Comparison of ENCODE assay signal across 20 cellular contexts in genomic region chr11:108193725-108194124, GRCh38. TPM values are rescaled to one million over a fixed set of nuclear protein-coding genes. Genes with fewer than 3 reads are reported as not detected.
DNase-seq lines count a peak whose midpoint lies in the region; ATAC-seq, FAIRE-seq and TF ChIP-seq lines count a peak whose summit lies in the region.
"Had no signal": no experiment of that assay in that cellular context is flagged by ENCODE, and none has a peak within 500 bp of the region (broad histone marks: within the 10 kb centered on the region; RNA-seq: fewer than 3 reads in every experiment).

No MANE protein-coding gene starts in this region.

- POLR2A ChIA-PET in activated CD8-positive, alpha-beta T cell treated with anti-CD3 and anti-CD28 coated beads, Interleukin-2, amount 10 ng/mL, durations not matched to agents 7 days and 5 days (lab: Charles Lee): no interaction called here
- POLR2A ChIA-PET in activated CD8-positive, alpha-beta T cell treated with anti-CD3 and anti-CD28 coated beads for 36 hours (lab: Charles Lee): interaction anchor here (1.0 kb wide), 1 partner anchor 14 kb away, joined by 3 read pairs; no protein-coding TSS in a partner anchor
- POLR2A ChIA-PET in A549 (lab: Yijun Ruan, JAX): no interaction called here
- POLR2A ChIA-PET in IMR-90 (lab: Charles Lee; ENCODE audit: unreplicated experiment): no interaction called here

- H2BK15ac ChIP-seq in IMR-90 (ENCODE audit: low read depth, low read length): no peak overlapping the region

- dilution Hi-C loops in IMR-90 (cut with HindIII; ENCODE audit: low sequenced_read_pairs, unreplicated experiment): no loop called here

- H3K56ac ChIP-seq in IMR-90 (ENCODE audit: extremely low read depth, insufficient read depth, low read length): no peak overlapping the region

- no peak overlapping the region for H4K91ac ChIP-seq in IMR-90 (ENCODE audit: insufficient read depth, low read depth, low read length)

- no peak overlapping the region for H3K4ac ChIP-seq in IMR-90 (ENCODE audit: low read depth, low read length)

- H4K5ac ChIP-seq in IMR-90 (ENCODE audit: low read depth, low read length): no peak overlapping the region

- peaks cover 11% of the 10 kb centered on the region for H3K4me1 Mint-ChIP-seq in activated CD8-positive, alpha-beta T cell treated with anti-CD3 and anti-CD28 coated beads, Interleukin-2, amount 10 ng/mL, durations not matched to agents 7 days and 5 days (ENCODE audit: low read depth)
- H3K4me1 Mint-ChIP-seq in activated CD8-positive, alpha-beta T cell treated with anti-CD3 and anti-CD28 coated beads for 36 hours (ENCODE audit: low read depth): peaks cover 33% of the 10 kb centered on the region
- peaks cover 2% of the 10 kb centered on the region for H3K4me1 Mint-ChIP-seq in CD14-positive monocyte
- H3K4me1 Mint-ChIP-seq: H9 had no signal

- H3K9me3 ChIP-seq in A549: no peaks in the 10 kb centered on the region
- no peaks in the 10 kb centered on the region for H3K9me3 ChIP-seq in IMR-90 (ENCODE audit: control insufficient read depth, insufficient read depth, low read length)
- H3K9me3 ChIP-seq in small intestine (ENCODE audit: control insufficient read depth, low read depth): no peaks in the 10 kb centered on the region
- H3K9me3 ChIP-seq: BLaER1 had no signal

- ATAC-seq in activated CD8-positive, alpha-beta T cell treated with anti-CD3 and anti-CD28 coated beads, Interleukin-2, amount 10 ng/mL, durations not matched to agents 7 days and 5 days: no peak
- no peak for ATAC-seq in activated CD8-positive, alpha-beta T cell treated with anti-CD3 and anti-CD28 coated beads for 36 hours
- no peak for ATAC-seq in A549
- no peak for ATAC-seq in IMR-90 (ENCODE audit: low read depth)
- ATAC-seq in GM18505 (IDR thresholded peaks at IDR 0.05; ENCODE audit: unreplicated experiment): no peak

- TF ChIP-seq POLR2A in A549 (IDR thresholded peaks at IDR 0.05; ENCODE audit: low read length) (no peak), IMR-90 (IDR thresholded peaks at IDR 0.05; ENCODE audit: low read depth, low read length) (no peak), GM18505 (IDR thresholded peaks at IDR 0.05; ENCODE audit: borderline replicate concordance, extremely low read depth, insufficient read depth, insufficient read length) (no peak)

- H3K18ac ChIP-seq in IMR-90 (ENCODE audit: low read depth, low read length): no peak overlapping the region

- DNase-seq in activated CD8-positive, alpha-beta T cell treated with anti-CD3 and anti-CD28 coated beads, Interleukin-2, amount 10 ng/mL, durations not matched to agents 7 days and 5 days: no peak
- no peak for DNase-seq in activated CD8-positive, alpha-beta T cell treated with anti-CD3 and anti-CD28 coated beads for 36 hours
- DNase-seq in A549 (ENCODE audit: low read depth in 1 of 2, low spot score in 1 of 2): no peak
- no peak for DNase-seq in IMR-90
- no peak for DNase-seq in small intestine
- no peak for DNase-seq in CD14-positive monocyte (ENCODE audit: low spot score)
- DNase-seq: CD8-positive, alpha-beta memory T cell; COR-L47; DMS 273 treated with DMSO at 0.1 percent for 48 hours; DMS53; DND-41; EL; H9 had no signal

- H2AK9ac ChIP-seq in IMR-90 (replicated peaks; ENCODE audit: low read depth, low read length, poor library complexity): no peak overlapping the region

- H3K27me3 ChIP-seq in IMR-90 (ENCODE audit: control insufficient read depth, insufficient read depth, low read length): no peaks in the 10 kb centered on the region
- H3K27me3 ChIP-seq in small intestine (ENCODE audit: control insufficient read depth in 2 of 2, insufficient read depth in 2 of 2, low read length in 2 of 2): no peaks in the 10 kb centered on the region
- H3K27me3 ChIP-seq: BLaER1 had no signal

- no peak for TF ChIP-seq CTCF in activated CD8-positive, alpha-beta T cell treated with anti-CD3 and anti-CD28 coated beads for 36 hours (IDR thresholded peaks at IDR 0.05)
- no peak for TF ChIP-seq CTCF in A549 (IDR thresholded peaks at IDR 0.05)
- no peak for TF ChIP-seq CTCF in IMR-90 (conservative IDR thresholded peaks at IDR 0.05; ENCODE audit: low read depth, low read length)
- TF ChIP-seq CTCF in CD14-positive monocyte (IDR thresholded peaks at IDR 0.05): no peak

- peak overlapping the region; percentile 28 for H3K27ac Mint-ChIP-seq in activated CD8-positive, alpha-beta T cell treated with anti-CD3 and anti-CD28 coated beads, Interleukin-2, amount 10 ng/mL, durations not matched to agents 7 days and 5 days
- no peak overlapping the region for H3K27ac Mint-ChIP-seq in activated CD8-positive, alpha-beta T cell treated with anti-CD3 and anti-CD28 coated beads for 36 hours
- peak overlapping the region in 2 of 7 donors; percentile 21 to 58 for H3K27ac Mint-ChIP-seq in CD14-positive monocyte

- H2AK5ac ChIP-seq in IMR-90 (ENCODE audit: low read depth, low read length): no peak overlapping the region

- H3K36me3 ChIP-seq in IMR-90 (ENCODE audit: control insufficient read depth, insufficient read depth, low read length) (peaks cover 12% of the 10 kb centered on the region), small intestine (ENCODE audit: control insufficient read depth in 2 of 2, insufficient read depth in 2 of 2, low read length in 2 of 2) (peaks cover 5% of the 10 kb centered on the region in 2 donors)

- no peaks in the 10 kb centered on the region for H3K27me3 Mint-ChIP-seq in activated CD8-positive, alpha-beta T cell treated with anti-CD3 and anti-CD28 coated beads, Interleukin-2, amount 10 ng/mL, durations not matched to agents 7 days and 5 days (ENCODE audit: low read depth)
- no peaks in the 10 kb centered on the region for H3K27me3 Mint-ChIP-seq in activated CD8-positive, alpha-beta T cell treated with anti-CD3 and anti-CD28 coated beads for 36 hours
- no peaks in the 10 kb centered on the region for H3K27me3 Mint-ChIP-seq in CD14-positive monocyte (ENCODE audit: low read depth in 3 of 3)
- H3K27me3 Mint-ChIP-seq: CD8-positive, alpha-beta memory T cell had no signal

- H3K36me3 Mint-ChIP-seq in activated CD8-positive, alpha-beta T cell treated with anti-CD3 and anti-CD28 coated beads, Interleukin-2, amount 10 ng/mL, durations not matched to agents 7 days and 5 days (ENCODE audit: low read depth): peaks cover 52% of the 10 kb centered on the region
- peaks cover 46% of the 10 kb centered on the region for H3K36me3 Mint-ChIP-seq in activated CD8-positive, alpha-beta T cell treated with anti-CD3 and anti-CD28 coated beads for 36 hours (ENCODE audit: low read depth)
- H3K36me3 Mint-ChIP-seq in CD14-positive monocyte: peaks cover 49 to 71% of the 10 kb centered on the region in 2 donors

- H2BK120ac ChIP-seq in IMR-90 (ENCODE audit: low read depth, low read length): no peak overlapping the region

- H3K4me2 ChIP-seq in A549 (no peak overlapping the region), IMR-90 (ENCODE audit: low read depth, low read length) (no peak overlapping the region)
- H3K4me2 ChIP-seq: BLaER1, KMS-11 had no signal

- CTCF ChIA-PET in activated CD8-positive, alpha-beta T cell treated with anti-CD3 and anti-CD28 coated beads, Interleukin-2, amount 10 ng/mL, durations not matched to agents 7 days and 5 days (lab: Charles Lee): interaction anchor here (0.9 to 1.7 kb wide), 2 partner anchors 13 to 29 kb away, joined by 4 to 6 read pairs; partner anchors contain the start of genes ATM and NPAT
- CTCF ChIA-PET in activated CD8-positive, alpha-beta T cell treated with anti-CD3 and anti-CD28 coated beads for 36 hours (lab: Charles Lee): no interaction called here
- CTCF ChIA-PET in A549 (lab: Yijun Ruan, JAX): no interaction called here
- CTCF ChIA-PET in IMR-90 (lab: Yijun Ruan, JAX): no interaction called here

- H3K9me3 Mint-ChIP-seq in activated CD8-positive, alpha-beta T cell treated with anti-CD3 and anti-CD28 coated beads, Interleukin-2, amount 10 ng/mL, durations not matched to agents 7 days and 5 days (ENCODE audit: insufficient read depth): no peaks in the 10 kb centered on the region
- H3K9me3 Mint-ChIP-seq in activated CD8-positive, alpha-beta T cell treated with anti-CD3 and anti-CD28 coated beads for 36 hours: no peaks in the 10 kb centered on the region
- peaks cover 0 to 3% (median 0%) of the 10 kb centered on the region in 7 donors for H3K9me3 Mint-ChIP-seq in CD14-positive monocyte
- H3K9me3 Mint-ChIP-seq: CD8-positive, alpha-beta memory T cell; H9 had no signal

- in situ Hi-C loops in IMR-90 (cut with MboI; ENCODE audit: low sequenced_read_pairs): no loop called here

- no peak overlapping the region for H3K4me3 Mint-ChIP-seq in activated CD8-positive, alpha-beta T cell treated with anti-CD3 and anti-CD28 coated beads, Interleukin-2, amount 10 ng/mL, durations not matched to agents 7 days and 5 days
- no peak overlapping the region for H3K4me3 Mint-ChIP-seq in activated CD8-positive, alpha-beta T cell treated with anti-CD3 and anti-CD28 coated beads for 36 hours
- no peak overlapping the region for H3K4me3 Mint-ChIP-seq in CD14-positive monocyte
- H3K4me3 Mint-ChIP-seq: CD8-positive, alpha-beta memory T cell; H9 had no signal

- no peak overlapping the region for H4K8ac ChIP-seq in IMR-90 (ENCODE audit: low read depth in 2 of 2, low read length in 2 of 2)

- no peak overlapping the region for H3K23ac ChIP-seq in IMR-90 (ENCODE audit: low read depth, low read length)

- H3K9me1 ChIP-seq in IMR-90 (ENCODE audit: insufficient read depth, low read length): no peaks in the 10 kb centered on the region; the same call in 1 of the 2 replicates

- H2AFZ ChIP-seq in IMR-90 (replicated peaks; ENCODE audit: low read length, poor library complexity): no peak overlapping the region

- H3K27ac ChIP-seq in A549 (no peak overlapping the region), IMR-90 (ENCODE audit: insufficient read depth, low read length) (no peak overlapping the region), small intestine (ENCODE audit: low read depth in 1 of 2, low read length in 1 of 2) (no peak overlapping the region)
- H3K27ac ChIP-seq: 22Rv1, BLaER1, KMS-11 had no signal

- H3K4me3 ChIP-seq in A549 (no peak overlapping the region), IMR-90 (ENCODE audit: insufficient read depth, low read depth, low read length) (no peak overlapping the region), small intestine (ENCODE audit: low read depth in 1 of 2, low read length in 2 of 2) (no peak overlapping the region)
- H3K4me3 ChIP-seq: BLaER1 had no signal

- no peak overlapping the region for H2BK5ac ChIP-seq in IMR-90 (ENCODE audit: low read depth, low read length, poor library complexity, severe bottlenecking)

- no peak overlapping the region for H3K9ac ChIP-seq in IMR-90 (ENCODE audit: low read depth, low read length)
- H3K9ac ChIP-seq: BLaER1, KMS-11 had no signal

- BruUV-seq in IMR-90 (replicated peaks; lab: Mats Ljungman, UMichigan): no TSS peak

- intact Hi-C loops in activated CD8-positive, alpha-beta T cell treated with anti-CD3 and anti-CD28 coated beads for 36 hours (cut with micrococcal nuclease): no loop called here
- intact Hi-C loops in IMR-90 (cut with micrococcal nuclease): loop anchor here (5.0 kb wide), 1 partner anchor 46 kb away; no protein-coding TSS in a partner anchor
- intact Hi-C loops in CD14-positive monocyte (cut with micrococcal nuclease): no loop called here

- no peaks in the 10 kb centered on the region for H4K20me1 ChIP-seq in IMR-90 (ENCODE audit: insufficient read depth, low read length)

- H3K14ac ChIP-seq in IMR-90 (replicated peaks; ENCODE audit: low read depth, low read length): no peak overlapping the region

- no peak for TF ChIP-seq RAD21 in A549 (conservative IDR thresholded peaks at IDR 0.05 in 1 of 2, IDR thresholded peaks at IDR 0.05 in 1 of 2)
- TF ChIP-seq RAD21 in IMR-90 (IDR thresholded peaks at IDR 0.05; ENCODE audit: low read length): no peak

- no peaks in the 10 kb centered on the region for H3K4me1 ChIP-seq in A549
- no peaks in the 10 kb centered on the region for H3K4me1 ChIP-seq in IMR-90 (ENCODE audit: control insufficient read depth, insufficient read depth, low read length)
- H3K4me1 ChIP-seq in small intestine (ENCODE audit: control insufficient read depth in 2 of 2, insufficient read depth in 1 of 2, low read depth in 1 of 2, low read length in 1 of 2): no peaks in the 10 kb centered on the region
- H3K4me1 ChIP-seq: BLaER1 had no signal

- TF ChIP-seq EP300 in A549 (IDR thresholded peaks at IDR 0.05): no peak

- H3K79me1 ChIP-seq in IMR-90 (ENCODE audit: low read depth in 1 of 2, low read length in 2 of 2): peaks cover 7 to 10% of the 10 kb centered on the region in 2 experiments

- H2BK20ac ChIP-seq in IMR-90 (ENCODE audit: low read depth, low read length): no peak overlapping the region

- FAIRE-seq in A549 (lab: Jason Lieb, UNC): no peak
- FAIRE-seq in small intestine (lab: Jason Lieb, UNC): peak; percentile 65
- FAIRE-seq: GM12891, H1, HTR-8/SVneo had no signal

RNA-seq across cellular contexts. Expression of gene NPAT, which starts 28.7 kb away (rescaled TPM):
- total RNA-seq in activated CD8-positive, alpha-beta T cell treated with anti-CD3 and anti-CD28 coated beads, Interleukin-2, amount 10 ng/mL, durations not matched to agents 7 days and 5 days: 10 to 100 TPM; 46.7 to 57.2 TPM
- 10 to 100 TPM; 32.1 to 37.1 TPM for total RNA-seq in activated CD8-positive, alpha-beta T cell treated with anti-CD3 and anti-CD28 coated beads for 36 hours
- 8.0 and 9.3 TPM in 2 replicates for polyA plus RNA-seq in A549 (2011; rRNA removed)
- 1.4 and 1.6 TPM in 2 replicates for polyA plus RNA-seq in A549 (2012; cell fraction: cytosol; rRNA removed)
- polyA plus RNA-seq in A549 (2012; cell fraction: nucleus; rRNA removed): 1.4 and 1.7 TPM in 2 replicates
- polyA plus RNA-seq in A549 (2017; fragmentation: RNase III; extraction: RNeasy Plus Mini Kit Qiagen cat#74134 plus additional on column Dnase treatment): 3.8 to 4.8 TPM (median 4.6 TPM) in 3 replicates
- 8.9 and 10.6 TPM in 2 replicates for polyA minus RNA-seq in A549 (2011; rRNA and poly(A)+ RNA removed)
- 10.6 and 13.3 TPM in 2 replicates for total RNA-seq in IMR-90 (2012; rRNA removed)
- polyA plus RNA-seq in IMR-90 (2012; rRNA removed): 2.8 and 3.1 TPM in 2 replicates
- 0.54 and 0.68 TPM in 2 replicates for polyA plus RNA-seq in IMR-90 (2012; cell fraction: cytosol; rRNA removed)
- 0.60 and 4.7 TPM in 2 replicates for polyA plus RNA-seq in IMR-90 (2012; cell fraction: nucleus; rRNA removed; ENCODE audit: low replicate concordance)
- polyA plus RNA-seq in small intestine: 1 to 10 TPM; 2.7 to 3.6 (median 2.7) TPM
- 1 to 10 TPM; 4.1 to 5.0 TPM for polyA plus RNA-seq in CD14-positive monocyte

RNA-seq across cellular contexts. Expression of gene ATM, which starts 29.1 kb away (rescaled TPM):
- total RNA-seq in activated CD8-positive, alpha-beta T cell treated with anti-CD3 and anti-CD28 coated beads, Interleukin-2, amount 10 ng/mL, durations not matched to agents 7 days and 5 days: 100 to 1,000 TPM; 206 to 214 TPM
- total RNA-seq in activated CD8-positive, alpha-beta T cell treated with anti-CD3 and anti-CD28 coated beads for 36 hours: 10 to 100 TPM; 75.8 to 77.5 TPM
- polyA plus RNA-seq in A549 (2011; rRNA removed) (30.5 and 40.4 TPM in 2 replicates), A549 (2017; fragmentation: RNase III; extraction: RNeasy Plus Mini Kit Qiagen cat#74134 plus additional on column Dnase treatment) (13.5 to 15.6 TPM (median 14.7 TPM) in 3 replicates), IMR-90 (2012; rRNA removed) (12.8 and 18.1 TPM in 2 replicates), small intestine (10 to 100 TPM in 1 of 3 donors, 1 to 10 TPM in 2; 5.9 to 13.8 (median 6.3) TPM), CD14-positive monocyte (10 to 100 TPM; 13.2 to 21.4 TPM)
- polyA plus RNA-seq in A549 (2012; cell fraction: cytosol; rRNA removed): 4.3 and 5.0 TPM in 2 replicates
- polyA plus RNA-seq in A549 (2012; cell fraction: nucleus; rRNA removed): 8.1 and 12.0 TPM in 2 replicates
- 56.0 and 81.3 TPM in 2 replicates for polyA minus RNA-seq in A549 (2011; rRNA and poly(A)+ RNA removed)
- 30.6 and 54.4 TPM in 2 replicates for total RNA-seq in IMR-90 (2012; rRNA removed)
- 1.1 and 2.8 TPM in 2 replicates for polyA plus RNA-seq in IMR-90 (2012; cell fraction: cytosol; rRNA removed)
- polyA plus RNA-seq in IMR-90 (2012; cell fraction: nucleus; rRNA removed; ENCODE audit: low replicate concordance): 5.6 and 46.3 TPM in 2 replicates
